ENCODE assay signal across 9 cellular contexts in the genomic region with DNA sequence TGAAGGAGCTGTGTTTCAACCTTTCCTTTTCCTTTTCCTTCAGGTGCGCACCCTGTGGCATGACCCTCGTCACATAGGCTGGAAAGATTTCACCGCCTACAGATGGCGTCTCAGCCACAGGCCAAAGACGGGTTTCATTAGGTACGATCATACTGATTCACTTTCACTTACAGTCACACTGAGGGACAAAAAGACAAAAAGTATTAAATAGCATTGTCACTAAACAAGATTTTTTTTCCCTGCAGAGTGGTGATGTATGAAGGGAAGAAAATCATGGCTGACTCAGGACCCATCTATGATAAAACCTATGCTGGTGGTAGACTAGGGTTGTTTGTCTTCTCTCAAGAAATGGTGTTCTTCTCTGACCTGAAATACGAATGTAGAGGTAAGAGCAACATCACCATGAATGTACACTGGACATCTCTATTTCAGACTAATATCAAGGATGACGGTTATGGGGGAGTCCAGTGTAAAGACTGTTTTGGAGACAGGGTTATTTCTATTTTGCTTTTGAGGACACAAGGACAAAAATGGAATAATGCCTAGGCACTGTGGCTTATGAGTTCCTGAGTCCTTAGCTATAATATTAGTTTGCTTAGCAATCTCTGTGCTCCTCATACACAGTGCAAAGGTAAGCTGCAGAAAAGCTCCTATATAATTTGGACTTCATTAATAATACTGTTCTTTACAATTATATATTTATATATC. TPM values are rescaled to one million over a fixed set of nuclear protein-coding genes. Genes with fewer than 3 reads are reported as not detected.
DNase-seq lines count a peak whose midpoint lies in the region; ATAC-seq, FAIRE-seq and TF ChIP-seq lines count a peak whose summit lies in the region.
"Had no signal": no experiment of that assay in that cellular context is flagged by ENCODE, and none has a peak within 500 bp of the region (broad histone marks: within the 10 kb centered on the region; RNA-seq: fewer than 3 reads in every experiment).

No MANE protein-coding gene starts in this region.

- ATAC-seq in central memory CD8-positive, alpha-beta T cell (replicated peaks; ENCODE audit: extremely low read depth, poor library complexity, severe bottlenecking) = peak; percentile 40
- no peak for ATAC-seq in HG02763 (IDR thresholded peaks at IDR 0.05; ENCODE audit: unreplicated experiment)

- H3K9me3 Mint-ChIP-seq in central memory CD8-positive, alpha-beta T cell = no peaks in the 10 kb centered on the region
- H3K9me3 Mint-ChIP-seq in nephron progenitor cell (no peaks in the 10 kb centered on the region), endothelial cell (ENCODE audit: unreplicated experiment) (no peaks in the 10 kb centered on the region)

- peaks cover 8% of the 10 kb centered on the region for H3K4me1 Mint-ChIP-seq in central memory CD8-positive, alpha-beta T cell
- H3K4me1 Mint-ChIP-seq in nephron progenitor cell = no peaks in the 10 kb centered on the region
- no peaks in the 10 kb centered on the region for H3K4me1 Mint-ChIP-seq in endothelial cell (ENCODE audit: unreplicated experiment)

- H3K27me3 Mint-ChIP-seq in central memory CD8-positive, alpha-beta T cell = no peaks in the 10 kb centered on the region
- H3K27me3 Mint-ChIP-seq in nephron progenitor cell (ENCODE audit: low read depth, poor library complexity) = no peaks in the 10 kb centered on the region
- H3K27me3 Mint-ChIP-seq in endothelial cell (ENCODE audit: unreplicated experiment) = no peaks in the 10 kb centered on the region

- peak overlapping the region; percentile 5 for H3K4me3 Mint-ChIP-seq in central memory CD8-positive, alpha-beta T cell
- no peak overlapping the region for H3K4me3 Mint-ChIP-seq in nephron progenitor cell
- no peak overlapping the region for H3K4me3 Mint-ChIP-seq in endothelial cell (ENCODE audit: unreplicated experiment)

- peak; percentile 29 for DNase-seq in EL
- peak; percentile 3 for DNase-seq in RCC 7860 (ENCODE audit: low spot score)
- no peak for DNase-seq in central memory CD8-positive, alpha-beta T cell (ENCODE audit: low spot score in 2 of 2)
- DNase-seq in nephron progenitor cell = no peak
- no peak for DNase-seq in endothelial cell (ENCODE audit: low spot score)
- DNase-seq in GDM1 (lab: John Stamatoyannopoulos, UW) = no peak
- DNase-seq: uterus had no signal

- H3K27ac Mint-ChIP-seq in central memory CD8-positive, alpha-beta T cell (ENCODE audit: low read depth) = peak overlapping the region; percentile 67
- H3K27ac Mint-ChIP-seq in nephron progenitor cell = peak overlapping the region; percentile 87
- H3K27ac Mint-ChIP-seq in endothelial cell (ENCODE audit: unreplicated experiment) = no peak overlapping the region

- no peaks in the 10 kb centered on the region for H3K36me3 Mint-ChIP-seq in central memory CD8-positive, alpha-beta T cell (ENCODE audit: insufficient read depth)
- H3K36me3 Mint-ChIP-seq in nephron progenitor cell (ENCODE audit: low read depth) = peaks cover 58% of the 10 kb centered on the region
- H3K36me3 Mint-ChIP-seq in endothelial cell (ENCODE audit: low read depth, unreplicated experiment) = no peaks in the 10 kb centered on the region

- TF ChIP-seq CTCF in nephron progenitor cell (IDR thresholded peaks at IDR 0.05) (no peak), endothelial cell (IDR thresholded peaks at IDR 0.05; ENCODE audit: unreplicated experiment) (no peak)

- FAIRE-seq in RCC 7860 (lab: Jason Lieb, UNC) = no peak
- FAIRE-seq: G401.6 had no signal

RNA-seq across cellular contexts. Expression of a gene that starts 13.3 kb away (rescaled TPM):
- 8.2 TPM for total RNA-seq in endothelial cell (ENCODE audit: unreplicated experiment)

Comparison
In these comparisons a context has a peak if more than half of its experiments do, and no peak if none do; other contexts are left out.
1. DNase-seq: peak in EL (single experiment) and RCC 7860 (single experiment); none in central memory CD8-positive, alpha-beta T cell (0 of 2), nephron progenitor cell (single experiment), endothelial cell (single experiment) and GDM1 (single experiment).